In the genomic region with DNA sequence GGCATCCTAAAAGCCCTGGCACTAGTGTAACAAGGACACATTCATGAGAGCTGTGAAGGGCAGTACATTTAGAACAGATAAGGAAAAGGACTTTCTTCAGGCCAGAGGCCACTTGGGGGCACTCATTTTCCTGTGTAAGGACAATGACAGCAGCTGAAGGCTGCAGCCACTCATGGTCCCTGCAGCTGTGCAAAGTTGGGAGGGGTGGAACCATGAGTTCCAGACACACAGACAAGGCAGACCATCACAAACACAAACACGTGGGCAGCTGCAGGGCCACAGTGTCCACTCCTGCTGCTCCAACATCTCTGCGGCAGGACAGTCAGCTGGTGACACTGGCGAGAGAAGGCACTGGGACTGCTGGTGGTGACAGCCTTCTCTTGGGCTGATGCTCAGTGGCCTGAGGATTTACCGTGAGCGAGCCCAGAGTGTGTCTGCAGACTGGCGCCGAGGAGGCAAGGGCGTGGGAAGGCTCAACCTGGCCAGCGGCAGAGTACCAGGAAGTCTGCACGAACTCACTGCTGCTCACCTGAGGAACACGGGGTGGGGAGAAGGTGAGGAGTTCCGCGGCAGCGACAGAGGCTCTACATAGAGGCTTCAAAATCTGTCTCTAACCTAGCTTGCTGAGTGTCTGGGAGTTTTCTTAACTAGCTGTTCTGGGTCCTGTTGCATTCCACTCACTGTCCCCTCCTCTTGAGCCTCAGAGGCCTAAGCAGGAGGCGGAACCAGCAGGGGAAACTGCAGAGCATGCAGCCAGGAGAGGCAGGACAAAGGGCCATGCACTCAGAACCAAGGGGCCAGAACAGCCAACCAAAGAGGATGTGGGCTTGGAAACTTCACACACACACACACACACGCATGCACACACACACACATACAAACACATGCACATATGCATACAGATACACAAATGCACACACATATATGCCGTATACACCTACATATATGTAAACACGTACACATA, we compare ENCODE assay signal across 12 cellular contexts.
DNase-seq lines count a peak whose midpoint lies in the region; ATAC-seq and TF ChIP-seq lines count a peak whose summit lies in the region.
"Had no signal": no experiment of that assay in that cellular context is flagged by ENCODE, and none has a peak within 500 bp of the region (broad histone marks: within the 10 kb centered on the region; RNA-seq: fewer than 3 reads in every experiment).

No MANE protein-coding gene starts in this region.

- no peak overlapping the region; the same call in 1 of the 2 replicates for H3K27ac Mint-ChIP-seq in GM23338
- H3K27ac Mint-ChIP-seq: stimulated activated effector memory CD8-positive, alpha-beta T cell treated with anti-CD3 and anti-CD28 coated beads, Interleukin-12 subunit alpha, Interleukin-12 subunit beta, amount 100 ng/mL, for 72 hours had no signal

- H3K36me3 ChIP-seq in GM23338 (ENCODE audit: insufficient read depth) (no peaks in the 10 kb centered on the region), psoas muscle (ENCODE audit: insufficient read depth in 1 of 2, low read depth in 1 of 2) (no peaks in the 10 kb centered on the region), Peyer's patch (no peaks in the 10 kb centered on the region)
- H3K36me3 ChIP-seq: ascending aorta, SJCRH30 had no signal

- intact Hi-C loops in right cardiac atrium (cut with DNase I), result no loop called here
- intact Hi-C loops in psoas muscle (cut with DNase I), result loop anchor here (2.0 to 5.0 kb wide), 2 partner anchors 15 to 36 kb away; no protein-coding TSS in a partner anchor

- H3K4me1 Mint-ChIP-seq in GM23338, result peaks cover 22% of the 10 kb centered on the region
- H3K4me1 Mint-ChIP-seq: stimulated activated effector memory CD8-positive, alpha-beta T cell treated with anti-CD3 and anti-CD28 coated beads, Interleukin-12 subunit alpha, Interleukin-12 subunit beta, amount 100 ng/mL, for 72 hours had no signal

- peaks cover 20% of the 10 kb centered on the region for H3K36me3 Mint-ChIP-seq in GM23338 (ENCODE audit: low read depth)
- H3K36me3 Mint-ChIP-seq: stimulated activated effector memory CD8-positive, alpha-beta T cell treated with anti-CD3 and anti-CD28 coated beads, Interleukin-12 subunit alpha, Interleukin-12 subunit beta, amount 100 ng/mL, for 72 hours had no signal

- H2AFZ ChIP-seq in GM23338, result no peak overlapping the region

- H3K4me3 Mint-ChIP-seq in GM23338, result no peak overlapping the region
- H3K4me3 Mint-ChIP-seq: stimulated activated effector memory CD8-positive, alpha-beta T cell treated with anti-CD3 and anti-CD28 coated beads, Interleukin-12 subunit alpha, Interleukin-12 subunit beta, amount 100 ng/mL, for 72 hours had no signal

- TF ChIP-seq POLR2A in Peyer's patch (IDR thresholded peaks at IDR 0.05), result no peak

- peaks cover 9% of the 10 kb centered on the region for H3K4me1 ChIP-seq in GM23338 (ENCODE audit: insufficient read depth)
- H3K4me1 ChIP-seq in right cardiac atrium (ENCODE audit: control insufficient read depth, insufficient read depth, low read length), result peaks cover 13% of the 10 kb centered on the region
- H3K4me1 ChIP-seq in psoas muscle, result peaks cover 48% of the 10 kb centered on the region
- no peaks in the 10 kb centered on the region for H3K4me1 ChIP-seq in Peyer's patch
- H3K4me1 ChIP-seq: SJCRH30 had no signal

- peaks cover 4% of the 10 kb centered on the region for H3K27me3 Mint-ChIP-seq in GM23338 (ENCODE audit: insufficient read depth, low read depth, poor library complexity)

- no peak overlapping the region for H3K4me2 ChIP-seq in GM23338

- peak in 1 of 2 experiments; percentile 42; a peak in 2 of 4 replicates for TF ChIP-seq CTCF in GM23338 (conservative IDR thresholded peaks at IDR 0.05; ENCODE audit: low read depth in 2 of 2)
- TF ChIP-seq CTCF in psoas muscle (IDR thresholded peaks at IDR 0.05), result peak; percentile 42
- no peak for TF ChIP-seq CTCF in Peyer's patch (IDR thresholded peaks at IDR 0.05)

- H3K27me3 ChIP-seq in GM23338 (ENCODE audit: insufficient read depth) (no peaks in the 10 kb centered on the region), right cardiac atrium (ENCODE audit: control insufficient read depth, insufficient read depth) (no peaks in the 10 kb centered on the region), psoas muscle (ENCODE audit: insufficient read depth in 3 of 3, low read length in 2 of 3) (no peaks in the 10 kb centered on the region), Peyer's patch (no peaks in the 10 kb centered on the region)
- H3K27me3 ChIP-seq: ascending aorta had no signal

- 63% methylated on average over 18 of the region's 18 CpGs for WGBS in right cardiac atrium
- 47 to 63% (median 53%) methylated on average over 18 of the region's 18 CpGs for WGBS in psoas muscle, 3 donors

- H3K4me3 ChIP-seq in GM23338 (no peak overlapping the region), right cardiac atrium (ENCODE audit: low read length) (no peak overlapping the region), psoas muscle (peak overlapping the region; percentile 45), Peyer's patch (no peak overlapping the region)
- H3K4me3 ChIP-seq: ascending aorta, SJCRH30 had no signal

- no peak for DNase-seq in GM23338 (ENCODE audit: low spot score)
- DNase-seq in RPMI7951 (ENCODE audit: low read depth), result peak; percentile 18
- DNase-seq in right cardiac atrium, result peak in 1 of 3 donors; percentile 70
- DNase-seq in psoas muscle, result peak; percentile 45 to 86
- DNase-seq in RKO (ENCODE audit: low spot score), result no peak
- DNase-seq in HuH-7.5 (ENCODE audit: low spot score), result no peak
- no peak for DNase-seq in Peyer's patch
- DNase-seq: DMS153 had no signal

- no peaks in the 10 kb centered on the region; the same call in 2 of the 3 replicates for H3K9me3 Mint-ChIP-seq in GM23338
- H3K9me3 Mint-ChIP-seq: stimulated activated effector memory CD8-positive, alpha-beta T cell treated with anti-CD3 and anti-CD28 coated beads, Interleukin-12 subunit alpha, Interleukin-12 subunit beta, amount 100 ng/mL, for 72 hours had no signal

- H4K20me1 ChIP-seq in GM23338 (replicated peaks; ENCODE audit: insufficient read depth), result peaks cover 2% of the 10 kb centered on the region; the same call in 1 of the 2 replicates

- H3K9me3 ChIP-seq in right cardiac atrium (ENCODE audit: control insufficient read depth, low read length), result no peaks in the 10 kb centered on the region
- no peaks in the 10 kb centered on the region for H3K9me3 ChIP-seq in psoas muscle
- H3K9me3 ChIP-seq in Peyer's patch, result no peaks in the 10 kb centered on the region
- H3K9me3 ChIP-seq: SJCRH30 had no signal

- H3F3A ChIP-seq in GM23338 (replicated peaks; ENCODE audit: low read depth), result no peaks in the 10 kb centered on the region

- no peaks in the 10 kb centered on the region for H3K9me2 ChIP-seq in GM23338 (ENCODE audit: insufficient read depth)

- peaks cover 47% of the 10 kb centered on the region for H3K79me2 ChIP-seq in GM23338 (replicated peaks; ENCODE audit: insufficient read depth)

- H3K27ac ChIP-seq in GM23338 (ENCODE audit: low read depth) (0 out of 2 replicates have a peak overlapping the region, but pooled peaks have one; percentile 28), right cardiac atrium (ENCODE audit: low read length) (peak overlapping the region; percentile 95), psoas muscle (peak overlapping the region; percentile 76), Peyer's patch (no peak overlapping the region)
- H3K27ac ChIP-seq: SJCRH30 had no signal

- peak; percentile 70 for ATAC-seq in GM23338
- peak; percentile 85 to 87 for ATAC-seq in right cardiac atrium
- peak; percentile 89 to 91 (median 89) for ATAC-seq in psoas muscle
- ATAC-seq: esophagus mucosa; stimulated activated effector memory CD8-positive, alpha-beta T cell treated with anti-CD3 and anti-CD28 coated beads, Interleukin-12 subunit alpha, Interleukin-12 subunit beta, amount 100 ng/mL, for 72 hours had no signal

TF ChIP-seq in GM23338, 12 proteins besides CTCF, POLR2A, EP300 and RAD21:
- TF ChIP-seq EZH2 (IDR thresholded peaks at IDR 0.05; ENCODE audit: low read depth, unreplicated experiment) (no peak), POLR2AphosphoS5 (IDR thresholded peaks at IDR 0.05; ENCODE audit: low read depth) (no peak), ZNF114 (CRISPR knock-in tag; IDR thresholded peaks at IDR 0.05) (no peak), EZH2phosphoT487 (IDR thresholded peaks at IDR 0.05; ENCODE audit: unreplicated experiment) (no peak), ZNF331 (CRISPR knock-in tag; IDR thresholded peaks at IDR 0.05; ENCODE audit: low read depth) (no peak)

Comparison
In these comparisons a context has a peak if more than half of its experiments do, and no peak if none do; other contexts are left out.
1. DNase-seq: peak in RPMI7951 (single experiment) and psoas muscle (2 of 2); none in GM23338 (single experiment), RKO (single experiment), HuH-7.5 (single experiment) and Peyer's patch (0 of 3).
2. H3K27ac ChIP-seq: peak in GM23338 (single experiment), right cardiac atrium (single experiment) and psoas muscle (single experiment); none in Peyer's patch (0 of 4).
3. intact Hi-C loops: an anchor here in psoas muscle (2.0 to 5.0 kb wide); none called in right cardiac atrium.
4. Peak in every context shown above with its lines, with median percentiles within 50 percentile points of each other: ATAC-seq.